Comparison of ENCODE assay signal across 19 cellular contexts in the genomic region with DNA sequence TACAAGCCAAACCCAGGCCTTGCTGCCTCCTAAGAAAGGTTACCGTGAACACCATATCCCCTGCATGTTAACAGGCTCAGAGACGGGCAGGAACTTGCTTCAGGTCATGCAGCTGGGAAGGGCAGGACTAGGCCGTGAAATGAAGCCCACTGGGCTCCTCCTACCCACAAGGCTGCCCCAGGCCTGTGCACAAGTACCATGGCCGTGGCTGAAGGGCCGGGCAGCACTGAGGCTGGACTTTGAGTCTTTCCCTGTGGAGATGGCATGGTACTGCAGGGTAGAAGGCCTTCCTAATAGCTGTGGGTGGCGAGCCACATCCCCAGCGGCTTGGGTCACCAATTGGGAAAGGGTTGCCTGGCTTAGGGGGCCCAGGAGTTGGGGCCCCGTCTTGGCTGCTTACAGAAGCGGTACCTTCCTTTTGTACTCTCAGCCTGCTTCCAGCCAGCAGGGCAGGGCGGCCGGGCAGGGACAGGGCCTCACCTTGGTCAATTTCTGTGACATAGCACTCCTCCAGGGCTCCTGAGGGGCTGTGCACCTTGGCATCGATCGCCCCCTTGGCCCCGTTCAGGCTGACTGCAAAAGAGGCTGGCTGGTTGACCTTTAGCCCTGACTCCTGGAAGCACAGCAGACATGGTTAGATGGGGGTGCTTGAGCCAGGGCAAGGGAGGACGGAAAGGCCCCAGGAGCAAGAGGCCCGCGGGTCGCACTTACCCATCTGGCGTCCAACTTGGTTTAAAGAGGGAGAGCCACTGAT. TPM values are rescaled to one million over a fixed set of nuclear protein-coding genes. Genes with fewer than 3 reads are reported as not detected.
A peak's percentile ranks its signal among the peaks of the same experiment; 100 is the strongest.
DNase-seq lines count a peak whose midpoint lies in the region; ATAC-seq, FAIRE-seq and TF ChIP-seq lines count a peak whose summit lies in the region.
"Had no signal": no experiment of that assay in that cellular context is flagged by ENCODE, and none has a peak within 500 bp of the region (broad histone marks: within the 10 kb centered on the region; RNA-seq: fewer than 3 reads in every experiment).

No MANE protein-coding gene starts in this region.

- H4K20me1 ChIP-seq in Karpas-422 (ENCODE audit: insufficient read depth, low read depth, low read length), result no peaks in the 10 kb centered on the region

- TF ChIP-seq EP300 in gastroesophageal sphincter (IDR thresholded peaks at IDR 0.05), result no peak

- H3K9me2 ChIP-seq in Karpas-422 (replicated peaks; ENCODE audit: insufficient read depth, low read length), result no peaks in the 10 kb centered on the region

- TF ChIP-seq CTCF in RWPE1 (conservative IDR thresholded peaks at IDR 0.05; ENCODE audit: low read depth), result no peak
- no peak for TF ChIP-seq CTCF in gastroesophageal sphincter (IDR thresholded peaks at IDR 0.05)

- H3K36me3 ChIP-seq in gastroesophageal sphincter (peaks cover 0 to 71% of the 10 kb centered on the region in 2 donors), small intestine (ENCODE audit: control insufficient read depth in 2 of 2, insufficient read depth in 2 of 2, low read length in 2 of 2) (peaks cover 0 to 3% of the 10 kb centered on the region in 2 donors), Karpas-422 (ENCODE audit: insufficient read depth, low read length) (no peaks in the 10 kb centered on the region)

- H3K4me1 ChIP-seq in gastroesophageal sphincter (peaks cover 0 to 14% (median 0%) of the 10 kb centered on the region in 3 donors), small intestine (ENCODE audit: control insufficient read depth in 2 of 2, insufficient read depth in 1 of 2, low read depth in 1 of 2, low read length in 1 of 2) (no peaks in the 10 kb centered on the region), Karpas-422 (ENCODE audit: low read length) (no peaks in the 10 kb centered on the region)

- POLR2A ChIA-PET in RWPE1 (lab: Yijun Ruan, JAX; ENCODE audit: low non-redundant PET), result no interaction called here

- ATAC-seq in gastroesophageal sphincter, result no peak

- no peaks in the 10 kb centered on the region for H3K79me2 ChIP-seq in Karpas-422 (ENCODE audit: low read length)

- no peak overlapping the region for H3K4me2 ChIP-seq in Karpas-422 (ENCODE audit: low read depth, low read length, poor library complexity, severe bottlenecking)

- CTCF ChIA-PET in RWPE1 (lab: Yijun Ruan, JAX), result no interaction called here

- no peak for TF ChIP-seq POLR2A in gastroesophageal sphincter (IDR thresholded peaks at IDR 0.05)

- H3K9ac ChIP-seq in Karpas-422 (ENCODE audit: low read length), result no peak overlapping the region

- H2AFZ ChIP-seq in Karpas-422 (ENCODE audit: low read length), result no peak overlapping the region

- no peaks in the 10 kb centered on the region for H3K9me3 ChIP-seq in gastroesophageal sphincter
- no peaks in the 10 kb centered on the region for H3K9me3 ChIP-seq in small intestine (ENCODE audit: control insufficient read depth, low read depth)
- no peaks in the 10 kb centered on the region for H3K9me3 ChIP-seq in Karpas-422 (ENCODE audit: low read length)

- DNase-seq in activated T-cell treated with anti-CD3 and anti-CD28 coated beads, Interleukin-2, amount 50 U/mL, for 1 hour, result peak; percentile 26
- DNase-seq in activated T-cell treated with anti-CD3 and anti-CD28 coated beads for 4 hours, result no peak
- no peak for DNase-seq in RWPE1 (ENCODE audit: low spot score)
- peak; percentile 44 for DNase-seq in small intestine
- DNase-seq in activated effector memory CD4-positive, alpha-beta T cell treated with Interleukin-2 at 50 U/mL for 16 hours, result no peak
- DNase-seq in NCI-H82 (lab: John Stamatoyannopoulos, UW), result no peak
- DNase-seq in Karpas-422, result no peak
- DNase-seq: caudate nucleus, COR-L47, GF-D8, kidney glomerular epithelial cell, NCI-H2107, retina, T1000 had no signal

- H3K27me3 ChIP-seq in gastroesophageal sphincter (no peaks in the 10 kb centered on the region), small intestine (ENCODE audit: control insufficient read depth in 2 of 2, insufficient read depth in 2 of 2, low read length in 2 of 2) (no peaks in the 10 kb centered on the region), Karpas-422 (ENCODE audit: low read length) (no peaks in the 10 kb centered on the region)

- 60% methylated on average over 1 of the region's 19 CpGs; no CpG with 5 or more reads in 1 of the 2 donors for WGBS in gastroesophageal sphincter (ENCODE audit: low coverage in 1 of 2), 2 donors
- WGBS in small intestine, 3 donors, result 35 to 66% (median 63%) methylated on average over 11 to 19 of the region's 19 CpGs

- FAIRE-seq in small intestine (lab: Jason Lieb, UNC), result no peak
- FAIRE-seq: urothelium cell line had no signal

- peak overlapping the region; percentile 97 for H3K27ac ChIP-seq in RWPE1
- peak overlapping the region in 3 of 4 donors; percentile 78 to 99 (median 94) for H3K27ac ChIP-seq in gastroesophageal sphincter
- peak overlapping the region in 1 of 2 donors; percentile 18 for H3K27ac ChIP-seq in small intestine (ENCODE audit: low read depth in 1 of 2, low read length in 1 of 2)
- no peak overlapping the region for H3K27ac ChIP-seq in Karpas-422 (ENCODE audit: low read length)

- no peak overlapping the region for H3K4me3 ChIP-seq in gastroesophageal sphincter
- no peak overlapping the region for H3K4me3 ChIP-seq in small intestine (ENCODE audit: low read depth in 1 of 2, low read length in 2 of 2)
- H3K4me3 ChIP-seq in Karpas-422 (ENCODE audit: low read length), result no peak overlapping the region

RNA-seq across cellular contexts. Expression of a gene that starts 23.8 kb away (rescaled TPM):
- total RNA-seq in gastroesophageal sphincter, result over 10,000 TPM in 1 of 4 donors, 1,000 to 10,000 TPM in 3; 7,815 to 15,318 (median 8,757) TPM
- 100 to 1,000 TPM in 1 of 3 donors, 10 to 100 TPM in 2; 19.2 to 251 (median 48.9) TPM for polyA plus RNA-seq in small intestine
- total RNA-seq in Karpas-422 (2014; rRNA removed; shearing (Covaris generic); ENCODE audit: low replicate concordance), result 46.3 and 89.6 TPM in 2 replicates

RNA-seq across cellular contexts. Expression of a gene that starts 28.5 kb away (rescaled TPM):
- 10 to 100 TPM; 41.0 to 58.6 (median 50.6) TPM for total RNA-seq in gastroesophageal sphincter
- 10 to 100 TPM; 37.6 to 82.3 (median 63.8) TPM for polyA plus RNA-seq in small intestine
- 19.5 and 20.7 TPM in 2 replicates for total RNA-seq in Karpas-422 (2014; rRNA removed; shearing (Covaris generic); ENCODE audit: low replicate concordance)

RNA-seq across cellular contexts. Expression of a gene that starts 47.6 kb away (rescaled TPM):
- total RNA-seq in gastroesophageal sphincter, result 1,000 to 10,000 TPM; 3,970 to 7,427 (median 5,392) TPM
- 1,000 to 10,000 TPM; 3,043 to 5,653 (median 5,246) TPM for polyA plus RNA-seq in small intestine
- total RNA-seq in Karpas-422 (2014; rRNA removed; shearing (Covaris generic); ENCODE audit: low replicate concordance), result 4,110 and 4,432 TPM in 2 replicates

RNA-seq across cellular contexts. Expression of a gene that starts 55.0 kb away (rescaled TPM):
- under 1 TPM in 2 of 4 donors, not detected in 2; 0.31 TPM for total RNA-seq in gastroesophageal sphincter
- under 1 TPM in 1 of 3 donors, not detected in 2; 0.12 TPM for polyA plus RNA-seq in small intestine
- total RNA-seq in Karpas-422 (2014; rRNA removed; shearing (Covaris generic); ENCODE audit: low replicate concordance), result not detected in 2 replicates
- total RNA-seq: A673, HT1080, RPMI7951 had no signal

RNA-seq across cellular contexts. Expression of a gene that starts 55.7 kb away (rescaled TPM):
- not detected for total RNA-seq in gastroesophageal sphincter
- not detected for polyA plus RNA-seq in small intestine
- not detected in 2 replicates for total RNA-seq in Karpas-422 (2014; rRNA removed; shearing (Covaris generic); ENCODE audit: low replicate concordance)
- total RNA-seq: A673, HT1080, RPMI7951 had no signal

Comparison
In these comparisons a context has a peak if more than half of its experiments do, and no peak if none do; other contexts are left out.
1. DNase-seq: peak in activated T-cell treated with anti-CD3 and anti-CD28 coated beads, Interleukin-2, amount 50 U/mL, for 1 hour (single experiment) and small intestine (single experiment); none in activated T-cell treated with anti-CD3 and anti-CD28 coated beads for 4 hours (single experiment), RWPE1 (single experiment), activated effector memory CD4-positive, alpha-beta T cell treated with Interleukin-2 at 50 U/mL for 16 hours (single experiment), NCI-H82 (single experiment) and Karpas-422 (single experiment).
2. RNA of a gene that starts 23.8 kb away (total RNA-seq): 7,815 to 15,318 TPM in gastroesophageal sphincter; 46.3 to 89.6 TPM in Karpas-422; every median in the first group is over 10 times any median in the second.